10 cellular contexts compared by ENCODE assay signal in genomic region chr1:31374511-31375196, GRCh38. TPM values are rescaled to one million over a fixed set of nuclear protein-coding genes. Genes with fewer than 3 reads are reported as not detected.
DNase-seq lines count a peak whose midpoint lies in the region; ATAC-seq and TF ChIP-seq lines count a peak whose summit lies in the region.
"Had no signal": no experiment of that assay in that cellular context is flagged by ENCODE, and none has a peak within 500 bp of the region (broad histone marks: within the 10 kb centered on the region; RNA-seq: fewer than 3 reads in every experiment).

No MANE protein-coding gene starts in this region.

- peaks cover 4% of the 10 kb centered on the region for H3K27me3 Mint-ChIP-seq in WTC11 (ENCODE audit: low read depth)

- H3K27ac ChIP-seq in heart left ventricle (peak overlapping the region; percentile 87 to 99 (median 95)), prostate gland (peak overlapping the region; percentile 71 to 78), MM.1S (ENCODE audit: low read length) (no peak overlapping the region), colonic mucosa (no peak overlapping the region)

- H2AFZ ChIP-seq in MM.1S (ENCODE audit: low read length): no peak overlapping the region

- H3K27me3 ChIP-seq in heart left ventricle (no peaks in the 10 kb centered on the region), prostate gland (replicated peaks; ENCODE audit: insufficient read depth) (no peaks in the 10 kb centered on the region), MM.1S (replicated peaks; ENCODE audit: insufficient read depth, low read length) (no peaks in the 10 kb centered on the region), colonic mucosa (no peaks in the 10 kb centered on the region)

- H3K4me3 Mint-ChIP-seq in WTC11: 0 out of 2 replicates have a peak overlapping the region, but pooled peaks have one; percentile 70

- WGBS in heart left ventricle, 4 donors: 60 to 75% (median 61%) methylated on average over 6 to 7 of the region's 7 CpGs
- WGBS in prostate gland: 57% methylated on average over 7 of the region's 7 CpGs

- H3K9me2 ChIP-seq in MM.1S (replicated peaks; ENCODE audit: insufficient read depth, low read length): no peaks in the 10 kb centered on the region

- no peaks in the 10 kb centered on the region for H4K20me1 ChIP-seq in MM.1S (ENCODE audit: insufficient read depth, low read length)

- ATAC-seq in WTC11 (no peak), heart left ventricle (peak; percentile 4 to 42 (median 29)), HG02798 (IDR thresholded peaks at IDR 0.05; ENCODE audit: poor library complexity, unreplicated experiment) (no peak), GM21737 (IDR thresholded peaks at IDR 0.05; ENCODE audit: unreplicated experiment) (no peak)

- H3K79me2 ChIP-seq in MM.1S (ENCODE audit: low read length): no peaks in the 10 kb centered on the region

- H3K4me1 Mint-ChIP-seq in WTC11: peaks cover 48% of the 10 kb centered on the region

- DNase-seq in GM03348 (ENCODE audit: low spot score) (peak; percentile 48), WTC11 (ENCODE audit: low spot score) (no peak), heart left ventricle (peak in 4 of 5 donors; percentile 59 to 74 (median 63)), prostate gland (ENCODE audit: low spot score) (no peak), MM.1S (no peak), colonic mucosa (no peak)
- DNase-seq: Kasumi-1, SIG-M5 had no signal

- no peak overlapping the region for H3K4me2 ChIP-seq in MM.1S (ENCODE audit: low read depth, low read length)

- H3K36me3 ChIP-seq in heart left ventricle (peaks cover 0 to 3% (median 0%) of the 10 kb centered on the region in 9 donors), prostate gland (no peaks in the 10 kb centered on the region), MM.1S (replicated peaks; ENCODE audit: insufficient read depth, low read length) (no peaks in the 10 kb centered on the region), colonic mucosa (no peaks in the 10 kb centered on the region)

- TF ChIP-seq POLR2A in heart left ventricle (IDR thresholded peaks at IDR 0.05) (no peak), prostate gland (IDR thresholded peaks at IDR 0.05) (no peak)

- H3K9ac ChIP-seq in MM.1S (ENCODE audit: low read length): no peak overlapping the region
- H3K9ac ChIP-seq in colonic mucosa (ENCODE audit: low read depth in 2 of 2, low read length in 2 of 2): no peak overlapping the region

- H3K9me3 ChIP-seq in heart left ventricle (no peaks in the 10 kb centered on the region), prostate gland (no peaks in the 10 kb centered on the region), MM.1S (replicated peaks; ENCODE audit: insufficient read depth, low read length) (no peaks in the 10 kb centered on the region), colonic mucosa (no peaks in the 10 kb centered on the region)

- H3K36me3 Mint-ChIP-seq in WTC11: no peaks in the 10 kb centered on the region

- H3K4me1 ChIP-seq in heart left ventricle (peaks cover 0 to 36% (median 16%) of the 10 kb centered on the region in 12 donors), prostate gland (replicated peaks) (peaks cover 4% of the 10 kb centered on the region), MM.1S (ENCODE audit: low read length) (no peaks in the 10 kb centered on the region), colonic mucosa (peaks cover 16% of the 10 kb centered on the region)

- TF ChIP-seq CTCF in WTC11 (IDR thresholded peaks at IDR 0.05): no peak
- TF ChIP-seq CTCF in heart left ventricle (IDR thresholded peaks at IDR 0.05): no peak
- TF ChIP-seq CTCF in prostate gland (IDR thresholded peaks at IDR 0.05): no peak
- TF ChIP-seq CTCF in MM.1S (IDR thresholded peaks at IDR 0.05; ENCODE audit: low read length): no peak
- TF ChIP-seq CTCF in colonic mucosa (IDR thresholded peaks at IDR 0.05): no peak

- H3K4me3 ChIP-seq in heart left ventricle (no peak overlapping the region), prostate gland (no peak overlapping the region), MM.1S (ENCODE audit: low read length) (no peak overlapping the region), colonic mucosa (no peak overlapping the region)

- H3F3A ChIP-seq in MM.1S (ENCODE audit: insufficient read depth, low read length): no peaks in the 10 kb centered on the region

- 0 out of 2 replicates have a peak overlapping the region, but pooled peaks have one; percentile 24 for H3K27ac Mint-ChIP-seq in WTC11

- no peaks in the 10 kb centered on the region for H3K9me3 Mint-ChIP-seq in WTC11

- intact Hi-C loops in heart left ventricle (cut with DNase I) (no loop called here), prostate gland (cut with DNase I) (loop anchor here (5.0 kb wide), 1 partner anchor 77 kb away; the partner anchor contains the start of genes SNRNP40 and ZCCHC17), colonic mucosa (cut with DNase I) (no loop called here)

- POLR2A ChIA-PET in WTC11 (lab: Charles Lee): interaction anchor here (0.6 kb wide), 1 partner anchor 13 kb away, joined by 3 read pairs; no protein-coding TSS in a partner anchor

- CTCF ChIA-PET in WTC11 (lab: Charles Lee): interaction anchor here (1.0 to 5.8 kb wide), 6 partner anchors 10 to 193 kb away, joined by 5 to 85 read pairs (median 22); no protein-coding TSS in a partner anchor

TF ChIP-seq in WTC11, 78 proteins besides CTCF, POLR2A, EP300 and RAD21:
- TF ChIP-seq MAX (CRISPR knock-in tag; IDR thresholded peaks at IDR 0.05): no peak
TF ChIP-seq in WTC11: peak in this region for 0.

RNA-seq across cellular contexts. Expression of gene FABP3, which starts 1.8 kb away (rescaled TPM):
- total RNA-seq in WTC11 (2021): 18.0 to 25.0 TPM (median 19.0 TPM) in 3 replicates
- 1,000 to 10,000 TPM; 2,591 to 6,997 (median 5,230) TPM for total RNA-seq in heart left ventricle
- over 10,000 TPM in 1 of 2 donors, 1,000 to 10,000 TPM in 1; 4,008 to 10,560 TPM for polyA plus RNA-seq in heart left ventricle
- 10 to 100 TPM; 25.0 to 54.1 TPM for total RNA-seq in prostate gland
- 1 to 10 TPM; 2.8 to 4.7 TPM for total RNA-seq in colonic mucosa

RNA-seq across cellular contexts. Expression of gene SERINC2, which starts 38.4 kb away (rescaled TPM):
- total RNA-seq in WTC11 (2021) (26.0 to 27.8 TPM (median 27.6 TPM) in 3 replicates), heart left ventricle (1 to 10 TPM in 8 of 9 donors, under 1 TPM in 1; 0.94 to 8.5 (median 2.2) TPM), prostate gland (100 to 1,000 TPM in 1 of 2 donors, 10 to 100 TPM in 1; 76.1 to 110 TPM), colonic mucosa (100 to 1,000 TPM; 203 to 212 TPM)
- polyA plus RNA-seq in heart left ventricle: 1 to 10 TPM; 2.7 to 5.4 TPM

Comparison
In these comparisons a context has a peak if more than half of its experiments do, and no peak if none do; other contexts are left out.
1. DNase-seq: peak in GM03348 (single experiment) and heart left ventricle (4 of 5); none in WTC11 (single experiment), prostate gland (single experiment), MM.1S (single experiment) and colonic mucosa (single experiment).
2. ATAC-seq: peak in heart left ventricle (4 of 4); none in WTC11 (single experiment), HG02798 (single experiment) and GM21737 (single experiment).
3. H3K27ac ChIP-seq: peak in heart left ventricle (12 of 12) and prostate gland (2 of 2); none in MM.1S (single experiment) and colonic mucosa (single experiment).
4. RNA of gene FABP3, which starts 1.8 kb away (total RNA-seq): 2,591 to 6,997 TPM in heart left ventricle; 25.0 to 54.1 TPM in prostate gland, 18.0 to 25.0 TPM in WTC11 and 2.8 to 4.7 TPM in colonic mucosa; every median in the first group is over 10 times any median in the second.